25 cellular contexts compared by ENCODE assay signal in genomic region chr2:179234658-179235240, GRCh38. TPM values are rescaled to one million over a fixed set of nuclear protein-coding genes. Genes with fewer than 3 reads are reported as not detected.
DNase-seq lines count a peak whose midpoint lies in the region; ATAC-seq and TF ChIP-seq lines count a peak whose summit lies in the region.
"Had no signal": no experiment of that assay in that cellular context is flagged by ENCODE, and none has a peak within 500 bp of the region (broad histone marks: within the 10 kb centered on the region; RNA-seq: fewer than 3 reads in every experiment).

No MANE protein-coding gene starts in this region.

- H3K79me2 ChIP-seq in GM23338 (replicated peaks; ENCODE audit: insufficient read depth): peaks cover 33% of the 10 kb centered on the region

- H4K20me1 ChIP-seq in GM23338 (replicated peaks; ENCODE audit: insufficient read depth): no peaks in the 10 kb centered on the region

- H3K36me3 ChIP-seq in right atrium auricular region: no peaks in the 10 kb centered on the region
- no peaks in the 10 kb centered on the region for H3K36me3 ChIP-seq in lower lobe of right lung
- no peaks in the 10 kb centered on the region for H3K36me3 ChIP-seq in upper lobe of right lung
- no peaks in the 10 kb centered on the region for H3K36me3 ChIP-seq in GM23338 (ENCODE audit: insufficient read depth)
- no peaks in the 10 kb centered on the region for H3K36me3 ChIP-seq in esophagus squamous epithelium
- H3K36me3 ChIP-seq: tibial artery had no signal

- DNase-seq in Right ventricle myocardium superior (no peak), right atrium auricular region (ENCODE audit: low spot score) (no peak), SIG-M5 (lab: John Stamatoyannopoulos, UW) (peak; percentile 35), lower lobe of right lung (no peak), upper lobe of right lung (no peak), GM23338 (ENCODE audit: low spot score) (no peak), esophagus squamous epithelium (lab: John Stamatoyannopoulos, UW) (no peak)
- DNase-seq: activated CD4-positive, alpha-beta T cell treated with anti-CD3 and anti-CD28 coated beads, Interleukin-2, amount 10 ng/mL, durations not matched to agents 7 days and 5 days; activated CD8-positive, alpha-beta memory T cell treated with anti-CD3 and anti-CD28 coated beads, Interleukin-2, amount 10 ng/mL, durations not matched to agents 7 days and 5 days; body of pancreas; Calu3; effector memory CD4-positive, alpha-beta T cell; foreskin melanocyte; GOT3; immature natural killer cell; mucosa of descending colon; NCI-H1436 treated with DMSO at 0.1 percent for 48 hours; SHP77 treated with DMSO at 0.1 percent for 48 hours; stimulated activated CD4-positive, alpha-beta T cell treated with anti-CD3 and anti-CD28 coated beads, Interleukin-4, amount 100 ng/mL, for 1 hour; stimulated activated naive CD4-positive, alpha-beta T cell treated with Interleukin-2 at 50 U/mL for 16 hours; tibial artery had no signal

- H3K27me3 ChIP-seq in right atrium auricular region (no peaks in the 10 kb centered on the region), lower lobe of right lung (ENCODE audit: low read depth) (no peaks in the 10 kb centered on the region), upper lobe of right lung (no peaks in the 10 kb centered on the region), GM23338 (ENCODE audit: insufficient read depth) (no peaks in the 10 kb centered on the region), esophagus squamous epithelium (no peaks in the 10 kb centered on the region)
- H3K27me3 ChIP-seq: body of pancreas, hepatocyte, tibial artery had no signal

- TF ChIP-seq POLR2A in esophagus squamous epithelium (IDR thresholded peaks at IDR 0.05): no peak

- peak; percentile 40 for ATAC-seq in Right ventricle myocardium superior (ENCODE audit: poor library complexity)
- peak; percentile 32 to 59 for ATAC-seq in lower lobe of right lung
- peak; percentile 63 for ATAC-seq in upper lobe of right lung
- ATAC-seq in HG02870 (IDR thresholded peaks at IDR 0.05; ENCODE audit: unreplicated experiment): no peak
- no peak for ATAC-seq in GM23338
- ATAC-seq: activated CD8-positive, alpha-beta memory T cell treated with anti-CD3 and anti-CD28 coated beads, Interleukin-2, amount 10 ng/mL, durations not matched to agents 7 days and 5 days; body of pancreas; left lobe of liver; mucosa of descending colon had no signal

- no peaks in the 10 kb centered on the region for H3F3A ChIP-seq in GM23338 (replicated peaks; ENCODE audit: low read depth)

- no peak overlapping the region for H3K27ac Mint-ChIP-seq in GM23338
- H3K27ac Mint-ChIP-seq: activated CD4-positive, alpha-beta T cell treated with anti-CD3 and anti-CD28 coated beads, Interleukin-2, amount 10 ng/mL, durations not matched to agents 7 days and 5 days; activated CD8-positive, alpha-beta memory T cell treated with anti-CD3 and anti-CD28 coated beads, Interleukin-2, amount 10 ng/mL, durations not matched to agents 7 days and 5 days; T-helper 1 cell treated with Interleukin-12 subunit alpha and Interleukin-12 subunit beta and Interleukin-4 antibody, amounts not matched to agents 30 μg/mL and 1 μg/mL, for 36 hours had no signal

- no peaks in the 10 kb centered on the region for H3K9me2 ChIP-seq in GM23338 (ENCODE audit: insufficient read depth)

- no peak overlapping the region for H3K4me2 ChIP-seq in GM23338
- H3K4me2 ChIP-seq: hepatocyte had no signal

- TF ChIP-seq CTCF in right atrium auricular region (IDR thresholded peaks at IDR 0.05) (no peak), lower lobe of right lung (IDR thresholded peaks at IDR 0.05) (no peak), upper lobe of right lung (IDR thresholded peaks at IDR 0.05) (no peak), GM23338 (conservative IDR thresholded peaks at IDR 0.05; ENCODE audit: low read depth in 2 of 2) (no peak), esophagus squamous epithelium (IDR thresholded peaks at IDR 0.05) (no peak)

- peaks cover 16% of the 10 kb centered on the region for H3K4me1 Mint-ChIP-seq in GM23338

- intact Hi-C loops in Right ventricle myocardium superior (cut with DNase I) (no loop called here), lower lobe of right lung (cut with DNase I) (no loop called here), upper lobe of right lung (cut with DNase I) (no loop called here), esophagus squamous epithelium (cut with DNase I) (no loop called here)

- H3K36me3 Mint-ChIP-seq in GM23338 (ENCODE audit: low read depth): no peaks in the 10 kb centered on the region
- H3K36me3 Mint-ChIP-seq: activated CD8-positive, alpha-beta memory T cell treated with anti-CD3 and anti-CD28 coated beads, Interleukin-2, amount 10 ng/mL, durations not matched to agents 7 days and 5 days; immature natural killer cell had no signal

- no peaks in the 10 kb centered on the region for H3K9me3 Mint-ChIP-seq in GM23338
- H3K9me3 Mint-ChIP-seq: activated CD4-positive, alpha-beta T cell treated with anti-CD3 and anti-CD28 coated beads, Interleukin-2, amount 10 ng/mL, durations not matched to agents 7 days and 5 days; immature natural killer cell; T-helper 1 cell treated with Interleukin-12 subunit alpha and Interleukin-12 subunit beta and Interleukin-4 antibody, amounts not matched to agents 30 μg/mL and 1 μg/mL, for 36 hours had no signal

- peaks cover 0 to 20% of the 10 kb centered on the region in 2 donors for H3K4me1 ChIP-seq in right atrium auricular region
- H3K4me1 ChIP-seq in lower lobe of right lung: peaks cover 61% of the 10 kb centered on the region
- H3K4me1 ChIP-seq in upper lobe of right lung: peaks cover 19% of the 10 kb centered on the region
- H3K4me1 ChIP-seq in GM23338 (ENCODE audit: insufficient read depth): peaks cover 22% of the 10 kb centered on the region
- peaks cover 8 to 32% (median 24%) of the 10 kb centered on the region in 3 donors for H3K4me1 ChIP-seq in esophagus squamous epithelium

- H3K4me3 ChIP-seq in right atrium auricular region (no peak overlapping the region), lower lobe of right lung (no peak overlapping the region), upper lobe of right lung (no peak overlapping the region), GM23338 (no peak overlapping the region), esophagus squamous epithelium (no peak overlapping the region)
- H3K4me3 ChIP-seq: body of pancreas, hepatocyte, mucosa of descending colon, tibial artery had no signal

- H3K27ac ChIP-seq in right atrium auricular region: no peak overlapping the region
- H3K27ac ChIP-seq in lower lobe of right lung: peak overlapping the region; percentile 61
- H3K27ac ChIP-seq in upper lobe of right lung: peak overlapping the region; percentile 40
- no peak overlapping the region for H3K27ac ChIP-seq in GM23338 (ENCODE audit: low read depth)
- no peak overlapping the region for H3K27ac ChIP-seq in esophagus squamous epithelium
- H3K27ac ChIP-seq: body of pancreas, hepatocyte, tibial artery had no signal

- H3K4me3 Mint-ChIP-seq in GM23338: no peak overlapping the region
- H3K4me3 Mint-ChIP-seq: activated CD4-positive, alpha-beta T cell treated with anti-CD3 and anti-CD28 coated beads, Interleukin-2, amount 10 ng/mL, durations not matched to agents 7 days and 5 days; activated CD8-positive, alpha-beta memory T cell treated with anti-CD3 and anti-CD28 coated beads, Interleukin-2, amount 10 ng/mL, durations not matched to agents 7 days and 5 days; immature natural killer cell; T-helper 1 cell treated with Interleukin-12 subunit alpha and Interleukin-12 subunit beta and Interleukin-4 antibody, amounts not matched to agents 30 μg/mL and 1 μg/mL, for 36 hours had no signal

- no peaks in the 10 kb centered on the region for H3K9me3 ChIP-seq in right atrium auricular region
- no peaks in the 10 kb centered on the region for H3K9me3 ChIP-seq in lower lobe of right lung
- H3K9me3 ChIP-seq in upper lobe of right lung: no peaks in the 10 kb centered on the region
- no peaks in the 10 kb centered on the region for H3K9me3 ChIP-seq in esophagus squamous epithelium
- H3K9me3 ChIP-seq: body of pancreas, mucosa of descending colon, tibial artery had no signal

- WGBS in esophagus squamous epithelium, 2 donors: 58 to 69% methylated on average over 2 of the region's 2 CpGs

- H3K27me3 Mint-ChIP-seq in GM23338 (ENCODE audit: insufficient read depth, low read depth, poor library complexity): no peaks in the 10 kb centered on the region
- H3K27me3 Mint-ChIP-seq: activated CD4-positive, alpha-beta T cell treated with anti-CD3 and anti-CD28 coated beads, Interleukin-2, amount 10 ng/mL, durations not matched to agents 7 days and 5 days; activated CD8-positive, alpha-beta memory T cell treated with anti-CD3 and anti-CD28 coated beads, Interleukin-2, amount 10 ng/mL, durations not matched to agents 7 days and 5 days had no signal

- no peak overlapping the region for H2AFZ ChIP-seq in GM23338
- H2AFZ ChIP-seq: hepatocyte had no signal

TF ChIP-seq in GM23338, 12 proteins besides CTCF, POLR2A, EP300 and RAD21 (continues in another document):
- TF ChIP-seq CREB1 (CRISPR knock-in tag; IDR thresholded peaks at IDR 0.05; ENCODE audit: low read depth): no peak

RNA-seq across cellular contexts. Expression of gene SESTD1, which starts 29.9 kb away (rescaled TPM):
- total RNA-seq in Right ventricle myocardium superior (37.4 TPM), right atrium auricular region (10 to 100 TPM; 16.5 to 19.7 TPM), lower lobe of right lung (107 TPM), upper lobe of right lung (107 TPM), esophagus squamous epithelium (10 to 100 TPM in 2 of 4 donors, 1 to 10 TPM in 2; 5.0 to 22.9 (median 14.0) TPM)
- 21.6 and 26.6 TPM in 2 replicates for total RNA-seq in GM23338 (2014; rRNA removed; shearing (Covaris generic))
- 11.0 and 12.6 TPM in 2 replicates for polyA plus RNA-seq in GM23338 (2016; fragmentation: Nextera tagmentation; extraction: Ambion mirVana)

Comparison
In these comparisons a context has a peak if more than half of its experiments do, and no peak if none do; other contexts are left out.
1. ATAC-seq: peak in Right ventricle myocardium superior (single experiment), lower lobe of right lung (2 of 2) and upper lobe of right lung (single experiment); none in HG02870 (single experiment) and GM23338 (single experiment).
2. H3K27ac ChIP-seq: peak in lower lobe of right lung (single experiment) and upper lobe of right lung (single experiment); none in right atrium auricular region (0 of 2), GM23338 (single experiment) and esophagus squamous epithelium (0 of 4).